8 cellular contexts compared by ENCODE assay signal in the genomic region with DNA sequence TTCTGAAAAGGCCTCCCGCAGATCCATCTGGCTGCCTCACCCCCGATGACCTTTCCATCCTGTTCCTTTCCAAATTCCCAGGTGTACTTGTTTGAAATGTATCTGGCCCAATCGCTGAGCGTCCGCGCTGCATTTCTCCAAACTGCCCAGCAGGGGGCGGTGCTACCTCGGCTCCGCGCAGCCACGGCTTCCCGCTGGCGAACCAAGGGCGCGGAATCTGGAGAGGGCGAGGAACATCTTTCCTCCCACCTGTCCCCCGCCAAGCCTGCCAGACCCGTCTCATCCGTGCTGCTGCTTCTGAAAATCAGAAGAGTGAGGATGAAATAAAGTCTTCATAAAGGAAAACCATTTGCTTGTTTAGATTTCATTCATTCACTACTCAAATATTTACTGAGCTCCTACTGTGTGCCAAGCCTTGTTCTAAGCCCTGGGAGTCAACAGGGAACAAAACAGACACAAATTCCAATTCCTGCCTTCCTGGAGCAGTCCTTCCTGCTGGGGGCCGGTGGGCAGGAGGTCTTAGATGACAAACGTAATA. TPM values are rescaled to one million over a fixed set of nuclear protein-coding genes. Genes with fewer than 3 reads are reported as not detected.
DNase-seq lines count a peak whose midpoint lies in the region; ATAC-seq and TF ChIP-seq lines count a peak whose summit lies in the region.

No MANE protein-coding gene starts in this region.

- no peaks in the 10 kb centered on the region for H3K9me2 ChIP-seq in neural cell (ENCODE audit: insufficient read depth, low read length)

- H3K4me2 ChIP-seq in neural cell (ENCODE audit: low read length) = no peak overlapping the region

- H2AFZ ChIP-seq in neural cell (ENCODE audit: low read depth, low read length) = no peak overlapping the region

- TF ChIP-seq RAD21 in neural cell (conservative IDR thresholded peaks at IDR 0.05) = peak; percentile 93

- TF ChIP-seq CTCF in AG09319 (IDR thresholded peaks at IDR 0.05; ENCODE audit: low read depth, low read length) (peak; percentile 94), fibroblast of mammary gland (conservative IDR thresholded peaks at IDR 0.05; ENCODE audit: control insufficient read depth, insufficient read depth, low read depth, low read length) (peak; percentile 83), neural cell (IDR thresholded peaks at IDR 0.05; ENCODE audit: poor library complexity, severe bottlenecking) (peak; percentile 93), suprapubic skin (IDR thresholded peaks at IDR 0.05) (peak; percentile 70 to 87)

- WGBS in suprapubic skin = 4% methylated on average over 21 of the region's 21 CpGs

- H3K9me3 ChIP-seq in neural cell (ENCODE audit: low read length) (no peaks in the 10 kb centered on the region), suprapubic skin (no peaks in the 10 kb centered on the region)

- no peak overlapping the region for H3K9ac ChIP-seq in neural cell (ENCODE audit: low read length)

- no peak overlapping the region for H3K27ac ChIP-seq in neural cell (ENCODE audit: low read length)
- no peak overlapping the region for H3K27ac ChIP-seq in suprapubic skin

- no peak for ATAC-seq in HG03571 (IDR thresholded peaks at IDR 0.05; ENCODE audit: unreplicated experiment)

- TF ChIP-seq EP300 in neural cell (conservative IDR thresholded peaks at IDR 0.05; ENCODE audit: poor library complexity, severe bottlenecking) (no peak), suprapubic skin (IDR thresholded peaks at IDR 0.05) (no peak)

- H3K4me1 ChIP-seq in suprapubic skin = peaks cover 5% of the 10 kb centered on the region

- DNase-seq in AG09319 (ENCODE audit: extremely low read depth, low read depth) (no peak), H7 (peak; percentile 90), NOMO-1 (lab: John Stamatoyannopoulos, UW; ENCODE audit: unreplicated experiment in 2 of 2) (peak; percentile 28 to 50), activated T-cell treated with anti-CD3 and anti-CD28 coated beads for 48 hours (ENCODE audit: low read depth) (peak; percentile 59), fibroblast of mammary gland (ENCODE audit: low read depth) (peak; percentile 39), suprapubic skin (ENCODE audit: low spot score in 2 of 2) (no peak)

- H3K79me2 ChIP-seq in neural cell (replicated peaks; ENCODE audit: insufficient read depth, low read length) = no peaks in the 10 kb centered on the region

- no peaks in the 10 kb centered on the region for H3F3A ChIP-seq in neural cell (ENCODE audit: insufficient read depth, low read length, poor library complexity, severe bottlenecking)

- H3K36me3 ChIP-seq in H7 (replicated peaks; ENCODE audit: control insufficient read depth, insufficient read depth, low read length) (no peaks in the 10 kb centered on the region; the same call in 1 of the 2 replicates), neural cell (ENCODE audit: insufficient read depth, low read length) (no peaks in the 10 kb centered on the region), suprapubic skin (no peaks in the 10 kb centered on the region)

- H4K20me1 ChIP-seq in neural cell (ENCODE audit: insufficient read depth) = no peaks in the 10 kb centered on the region

- TF ChIP-seq POLR2A in suprapubic skin (IDR thresholded peaks at IDR 0.05) = no peak

- peak overlapping the region; percentile 22; the same call in 1 of the 2 replicates for H3K4me3 ChIP-seq in H7 (ENCODE audit: insufficient read depth, low read depth, low read length)
- H3K4me3 ChIP-seq in fibroblast of mammary gland (ENCODE audit: control insufficient read depth, low read depth, low read length) = no peak overlapping the region
- peak overlapping the region; percentile 8 for H3K4me3 ChIP-seq in neural cell (ENCODE audit: low read length)
- no peak overlapping the region for H3K4me3 ChIP-seq in suprapubic skin

- no peaks in the 10 kb centered on the region; the same call in 1 of the 2 replicates for H3K27me3 ChIP-seq in H7 (ENCODE audit: control insufficient read depth, insufficient read depth, low read length)
- peaks cover 4% of the 10 kb centered on the region for H3K27me3 ChIP-seq in neural cell (ENCODE audit: insufficient read depth, low read depth, low read length)
- peaks cover 31% of the 10 kb centered on the region for H3K27me3 ChIP-seq in suprapubic skin

TF ChIP-seq in neural cell, 6 proteins besides CTCF, POLR2A, EP300 and RAD21:
- no peak for TF ChIP-seq POLR2AphosphoS5 (IDR thresholded peaks at IDR 0.05)
- TF ChIP-seq MXI1 (conservative IDR thresholded peaks at IDR 0.05; ENCODE audit: poor library complexity, severe bottlenecking) = peak; percentile 25
- TF ChIP-seq SMC3 (conservative IDR thresholded peaks at IDR 0.05; ENCODE audit: poor library complexity) = peak; percentile 94
- TF ChIP-seq, protein P1, sequence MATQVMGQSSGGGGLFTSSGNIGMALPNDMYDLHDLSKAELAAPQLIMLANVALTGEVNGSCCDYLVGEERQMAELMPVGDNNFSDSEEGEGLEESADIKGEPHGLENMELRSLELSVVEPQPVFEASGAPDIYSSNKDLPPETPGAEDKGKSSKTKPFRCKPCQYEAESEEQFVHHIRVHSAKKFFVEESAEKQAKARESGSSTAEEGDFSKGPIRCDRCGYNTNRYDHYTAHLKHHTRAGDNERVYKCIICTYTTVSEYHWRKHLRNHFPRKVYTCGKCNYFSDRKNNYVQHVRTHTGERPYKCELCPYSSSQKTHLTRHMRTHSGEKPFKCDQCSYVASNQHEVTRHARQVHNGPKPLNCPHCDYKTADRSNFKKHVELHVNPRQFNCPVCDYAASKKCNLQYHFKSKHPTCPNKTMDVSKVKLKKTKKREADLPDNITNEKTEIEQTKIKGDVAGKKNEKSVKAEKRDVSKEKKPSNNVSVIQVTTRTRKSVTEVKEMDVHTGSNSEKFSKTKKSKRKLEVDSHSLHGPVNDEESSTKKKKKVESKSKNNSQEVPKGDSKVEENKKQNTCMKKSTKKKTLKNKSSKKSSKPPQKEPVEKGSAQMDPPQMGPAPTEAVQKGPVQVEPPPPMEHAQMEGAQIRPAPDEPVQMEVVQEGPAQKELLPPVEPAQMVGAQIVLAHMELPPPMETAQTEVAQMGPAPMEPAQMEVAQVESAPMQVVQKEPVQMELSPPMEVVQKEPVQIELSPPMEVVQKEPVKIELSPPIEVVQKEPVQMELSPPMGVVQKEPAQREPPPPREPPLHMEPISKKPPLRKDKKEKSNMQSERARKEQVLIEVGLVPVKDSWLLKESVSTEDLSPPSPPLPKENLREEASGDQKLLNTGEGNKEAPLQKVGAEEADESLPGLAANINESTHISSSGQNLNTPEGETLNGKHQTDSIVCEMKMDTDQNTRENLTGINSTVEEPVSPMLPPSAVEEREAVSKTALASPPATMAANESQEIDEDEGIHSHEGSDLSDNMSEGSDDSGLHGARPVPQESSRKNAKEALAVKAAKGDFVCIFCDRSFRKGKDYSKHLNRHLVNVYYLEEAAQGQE (IDR thresholded peaks at IDR 0.05; ENCODE audit: borderline replicate concordance) = no peak
- TF ChIP-seq EZH2 (IDR thresholded peaks at IDR 0.05; ENCODE audit: borderline replicate concordance, insufficient read depth, low read length, poor library complexity, severe bottlenecking) = no peak
- TF ChIP-seq TAF1 (IDR thresholded peaks at IDR 0.05; ENCODE audit: low read depth) = no peak

RNA-seq across cellular contexts. Expression of gene MYL2, which starts 16.8 kb away (rescaled TPM):
- total RNA-seq in H7 (2014; rRNA removed; shearing (Covaris generic)) = not detected in 2 replicates
- polyA plus RNA-seq in neural cell = not detected in 2 replicates
- not detected in 2 replicates for polyA minus RNA-seq in neural cell
- not detected for total RNA-seq in suprapubic skin

Comparison
In these comparisons a context has a peak if more than half of its experiments do, and no peak if none do; other contexts are left out.
1. DNase-seq: peak in H7 (single experiment), NOMO-1 (2 of 2), activated T-cell treated with anti-CD3 and anti-CD28 coated beads for 48 hours (single experiment) and fibroblast of mammary gland (single experiment); none in AG09319 (single experiment) and suprapubic skin (0 of 2).
2. H3K4me3 ChIP-seq: peak in H7 (single experiment) and neural cell (single experiment); none in fibroblast of mammary gland (single experiment) and suprapubic skin (single experiment).
3. Peak in every context shown above with its lines, with median percentiles within 50 percentile points of each other: CTCF ChIP-seq.